In genomic region chr1:90201467-90202358, GRCh38 we compare ENCODE assay signal across 20 cellular contexts.
DNase-seq lines count a peak whose midpoint lies in the region; ATAC-seq and TF ChIP-seq lines count a peak whose summit lies in the region.
"Had no signal": no experiment of that assay in that cellular context is flagged by ENCODE, and none has a peak within 500 bp of the region (broad histone marks: within the 10 kb centered on the region; RNA-seq: fewer than 3 reads in every experiment).

No MANE protein-coding gene starts in this region.

- H2BK5ac ChIP-seq in mesenchymal stem cell (ENCODE audit: low read depth, low read length, poor library complexity, severe bottlenecking) = no peak overlapping the region

- peaks cover 5% of the 10 kb centered on the region for H3K4me1 ChIP-seq in DND-41 (ENCODE audit: insufficient read depth, low read length)
- H3K4me1 ChIP-seq in mesenchymal stem cell (ENCODE audit: control insufficient read depth, insufficient read depth, low read depth, low read length) = no peaks in the 10 kb centered on the region
- peaks cover 8% of the 10 kb centered on the region; the same call in 1 of the 2 replicates for H3K4me1 ChIP-seq in GM23338 (ENCODE audit: insufficient read depth)

- H2AFZ ChIP-seq in DND-41 (ENCODE audit: low read depth, low read length) = peak overlapping the region; percentile 56
- no peak overlapping the region for H2AFZ ChIP-seq in mesenchymal stem cell (ENCODE audit: low read depth, low read length)
- no peak overlapping the region for H2AFZ ChIP-seq in GM23338

- no peak overlapping the region for H3K4me3 Mint-ChIP-seq in GM23338
- no peak overlapping the region for H3K4me3 Mint-ChIP-seq in CD4-positive, alpha-beta T cell
- H3K4me3 Mint-ChIP-seq: activated CD8-positive, alpha-beta T cell treated with anti-CD3 and anti-CD28 coated beads for 36 hours; brain; IgD-negative memory B cell; stimulated activated naive CD8-positive, alpha-beta T cell treated with anti-CD3 and anti-CD28 coated beads, Interleukin-15, Interleukin-2, amounts not matched to agents 100 ng/mL and 50 ng/mL, for 24 hours; T-helper 2 cell treated with Interferon-gamma antibody and Interleukin-4, amounts not matched to agents 5 μg/mL and 100 μg/mL, for 36 hours had no signal

- H3K9ac ChIP-seq in DND-41 (ENCODE audit: low read depth, low read length) (no peak overlapping the region), mesenchymal stem cell (ENCODE audit: low read length) (no peak overlapping the region)

- H3K4me2 ChIP-seq in DND-41 (ENCODE audit: insufficient read depth, low read length) (peak overlapping the region; percentile 46; the same call in 1 of the 2 replicates), mesenchymal stem cell (ENCODE audit: low read length, poor library complexity, severe bottlenecking) (no peak overlapping the region), GM23338 (no peak overlapping the region)

- no peak overlapping the region for H2BK15ac ChIP-seq in mesenchymal stem cell (ENCODE audit: low read depth, poor library complexity, severe bottlenecking)

- POLR2A ChIA-PET in CD4-positive, alpha-beta T cell (lab: Charles Lee) = no interaction called here

- no peak overlapping the region for H2BK120ac ChIP-seq in mesenchymal stem cell (ENCODE audit: low read depth, low read length)

- no peak overlapping the region for H3K14ac ChIP-seq in mesenchymal stem cell (ENCODE audit: low read length in 2 of 2)

- CTCF ChIA-PET in CD4-positive, alpha-beta T cell (lab: Charles Lee) = no interaction called here

- no peak overlapping the region for H3K4ac ChIP-seq in mesenchymal stem cell (ENCODE audit: low read depth in 1 of 2, low read length in 2 of 2)

- H4K20me1 ChIP-seq in DND-41 (ENCODE audit: insufficient read depth, low read length) (no peaks in the 10 kb centered on the region), GM23338 (replicated peaks; ENCODE audit: insufficient read depth) (no peaks in the 10 kb centered on the region)

- no peak overlapping the region for H2AK5ac ChIP-seq in mesenchymal stem cell (ENCODE audit: low read length, severe bottlenecking)

- DNase-seq in DND-41 (peak; percentile 33), M059J (ENCODE audit: low read depth) (peak; percentile 41), dermis blood vessel endothelial cell (peak; percentile 20), mesenchymal stem cell (peak; percentile 47), GM23338 (ENCODE audit: low spot score) (no peak), iPS-NIHi11 (ENCODE audit: low spot score) (no peak)
- no peak for DNase-seq in CD4-positive, alpha-beta T cell
- DNase-seq: activated CD8-positive, alpha-beta T cell treated with anti-CD3 and anti-CD28 coated beads for 36 hours; head of caudate nucleus; left ventricle myocardium superior; NCI-H1417 treated with DMSO at 0.1 percent for 48 hours; NCI-H526; RPMI8226 had no signal

- H3K36me3 ChIP-seq in DND-41 (ENCODE audit: insufficient read depth, low read length) (no peaks in the 10 kb centered on the region), mesenchymal stem cell (ENCODE audit: control insufficient read depth in 1 of 2, insufficient read depth in 2 of 2, low read depth in 1 of 2, low read length in 2 of 2) (no peaks in the 10 kb centered on the region), GM23338 (ENCODE audit: insufficient read depth) (no peaks in the 10 kb centered on the region)
- H3K36me3 ChIP-seq: neutrophil had no signal

- H3K27me3 Mint-ChIP-seq in GM23338 (ENCODE audit: insufficient read depth, low read depth, poor library complexity) = no peaks in the 10 kb centered on the region
- H3K27me3 Mint-ChIP-seq in CD4-positive, alpha-beta T cell = peaks cover 19% of the 10 kb centered on the region
- H3K27me3 Mint-ChIP-seq: stimulated activated naive CD8-positive, alpha-beta T cell treated with anti-CD3 and anti-CD28 coated beads, Interleukin-15, Interleukin-2, amounts not matched to agents 100 ng/mL and 50 ng/mL, for 24 hours had no signal

- no peak for TF ChIP-seq CTCF in DND-41 (IDR thresholded peaks at IDR 0.05; ENCODE audit: borderline replicate concordance, extremely low read depth, low read length, poor library complexity, severe bottlenecking)
- TF ChIP-seq CTCF in GM23338 (conservative IDR thresholded peaks at IDR 0.05; ENCODE audit: low read depth in 2 of 2) = no peak
- TF ChIP-seq CTCF in CD4-positive, alpha-beta T cell (IDR thresholded peaks at IDR 0.05) = no peak

- no peak overlapping the region for H3K27ac ChIP-seq in DND-41 (ENCODE audit: low read length)
- H3K27ac ChIP-seq in mesenchymal stem cell (ENCODE audit: low read length, poor library complexity, severe bottlenecking) = no peak overlapping the region
- no peak overlapping the region for H3K27ac ChIP-seq in GM23338 (ENCODE audit: low read depth)
- no peak overlapping the region for H3K27ac ChIP-seq in CD4-positive, alpha-beta T cell (ENCODE audit: low read depth, low read length)
- H3K27ac ChIP-seq: neutrophil had no signal

- no peaks in the 10 kb centered on the region for H3K36me3 Mint-ChIP-seq in GM23338 (ENCODE audit: low read depth)
- no peaks in the 10 kb centered on the region for H3K36me3 Mint-ChIP-seq in CD4-positive, alpha-beta T cell (ENCODE audit: low read depth)
- H3K36me3 Mint-ChIP-seq: brain, IgD-negative memory B cell had no signal

- H3K79me1 ChIP-seq in mesenchymal stem cell (replicated peaks; ENCODE audit: low read length, poor library complexity, severe bottlenecking) = no peaks in the 10 kb centered on the region

- H3K4me1 Mint-ChIP-seq in GM23338 = peaks cover 13% of the 10 kb centered on the region
- H3K4me1 Mint-ChIP-seq in CD4-positive, alpha-beta T cell (ENCODE audit: low read depth) = no peaks in the 10 kb centered on the region

- no peak overlapping the region for H3K4me3 ChIP-seq in DND-41 (ENCODE audit: low read depth in 1 of 2, low read length in 2 of 2)
- no peak overlapping the region for H3K4me3 ChIP-seq in mesenchymal stem cell (ENCODE audit: insufficient read depth in 1 of 2, low read depth in 1 of 2, low read length in 2 of 2)
- H3K4me3 ChIP-seq in GM23338 = no peak overlapping the region

- H3K27me3 ChIP-seq in DND-41 (ENCODE audit: insufficient read depth, low read length, poor library complexity) (no peaks in the 10 kb centered on the region), mesenchymal stem cell (ENCODE audit: control insufficient read depth in 1 of 2, insufficient read depth in 1 of 2, low read length in 2 of 2) (peaks cover 0 to 10% of the 10 kb centered on the region in 2 experiments), GM23338 (ENCODE audit: insufficient read depth) (no peaks in the 10 kb centered on the region)
- no peaks in the 10 kb centered on the region for H3K27me3 ChIP-seq in CD4-positive, alpha-beta T cell (ENCODE audit: control insufficient read depth, insufficient read depth, low read length)
- H3K27me3 ChIP-seq: neutrophil had no signal

- ATAC-seq in DND-41 (ENCODE audit: insufficient read depth, low read depth) = peak; percentile 45; the same call in 2 of the 3 replicates
- no peak for ATAC-seq in GM23338
- ATAC-seq in CD4-positive, alpha-beta T cell (ENCODE audit: poor library complexity) = no peak
- no peak for ATAC-seq in HG03039 (IDR thresholded peaks at IDR 0.05; ENCODE audit: unreplicated experiment)
- ATAC-seq: activated CD8-positive, alpha-beta T cell treated with anti-CD3 and anti-CD28 coated beads for 36 hours; left ventricle myocardium superior had no signal

- no peak overlapping the region for H2BK12ac ChIP-seq in mesenchymal stem cell (ENCODE audit: low read length in 2 of 2)

- H3K79me2 ChIP-seq in DND-41 (ENCODE audit: insufficient read depth, low read length) = no peaks in the 10 kb centered on the region
- H3K79me2 ChIP-seq in GM23338 (replicated peaks; ENCODE audit: insufficient read depth) = no peaks in the 10 kb centered on the region

- no peaks in the 10 kb centered on the region for H3F3A ChIP-seq in GM23338 (replicated peaks; ENCODE audit: low read depth)

- WGBS in mesenchymal stem cell = 70% methylated on average over 4 of the region's 6 CpGs

- no peak overlapping the region for H3K23ac ChIP-seq in mesenchymal stem cell (ENCODE audit: low read length in 2 of 2)

- no peak overlapping the region for H3K18ac ChIP-seq in mesenchymal stem cell (ENCODE audit: low read depth in 1 of 2, low read length in 2 of 2)

- no peaks in the 10 kb centered on the region for H3K9me3 Mint-ChIP-seq in GM23338
- H3K9me3 Mint-ChIP-seq in CD4-positive, alpha-beta T cell = no peaks in the 10 kb centered on the region
- H3K9me3 Mint-ChIP-seq: activated CD8-positive, alpha-beta T cell treated with anti-CD3 and anti-CD28 coated beads for 36 hours; activated T-helper 2 cell treated with anti-CD3 and anti-CD28 coated beads, Interferon-gamma antibody, Interleukin-2, Interleukin-4, amounts not matched to agents 10 μg/mL and 5 μg/mL and 100 μg/mL, durations not matched to agents 14 hours and 24 hours and 36 hours; stimulated activated naive CD8-positive, alpha-beta T cell treated with anti-CD3 and anti-CD28 coated beads, Interleukin-15, Interleukin-2, amounts not matched to agents 100 ng/mL and 50 ng/mL, for 24 hours; T-helper 2 cell treated with Interferon-gamma antibody and Interleukin-4, amounts not matched to agents 5 μg/mL and 100 μg/mL, for 36 hours had no signal

- no peaks in the 10 kb centered on the region for H3K9me2 ChIP-seq in GM23338 (ENCODE audit: insufficient read depth)

- intact Hi-C loops in CD4-positive, alpha-beta T cell (cut with DNase I, micrococcal nuclease) = no loop called here

- H4K8ac ChIP-seq in mesenchymal stem cell (ENCODE audit: low read length) = no peak overlapping the region

- H3K9me3 ChIP-seq in DND-41 (ENCODE audit: insufficient read depth, low read length, severe bottlenecking) = no peaks in the 10 kb centered on the region
- H3K9me3 ChIP-seq in mesenchymal stem cell (ENCODE audit: control insufficient read depth, low read length) = no peaks in the 10 kb centered on the region
- no peaks in the 10 kb centered on the region for H3K9me3 ChIP-seq in CD4-positive, alpha-beta T cell (ENCODE audit: control insufficient read depth, low read length)
- H3K9me3 ChIP-seq: neutrophil had no signal

- H4K91ac ChIP-seq in mesenchymal stem cell (ENCODE audit: low read length) = no peak overlapping the region

- H3K27ac Mint-ChIP-seq in GM23338 = no peak overlapping the region
- no peak overlapping the region for H3K27ac Mint-ChIP-seq in CD4-positive, alpha-beta T cell
- H3K27ac Mint-ChIP-seq: activated CD8-positive, alpha-beta T cell treated with anti-CD3 and anti-CD28 coated beads for 36 hours; activated T-helper 2 cell treated with anti-CD3 and anti-CD28 coated beads, Interferon-gamma antibody, Interleukin-2, Interleukin-4, amounts not matched to agents 10 μg/mL and 5 μg/mL and 100 μg/mL, durations not matched to agents 14 hours and 24 hours and 36 hours; brain; IgD-negative memory B cell; stimulated activated naive CD8-positive, alpha-beta T cell treated with anti-CD3 and anti-CD28 coated beads, Interleukin-15, Interleukin-2, amounts not matched to agents 100 ng/mL and 50 ng/mL, for 24 hours; T-helper 2 cell treated with Interferon-gamma antibody and Interleukin-4, amounts not matched to agents 5 μg/mL and 100 μg/mL, for 36 hours had no signal

TF ChIP-seq in GM23338, 12 proteins besides CTCF, POLR2A, EP300 and RAD21 (continues in another document):
- TF ChIP-seq EZH2phosphoT487 (IDR thresholded peaks at IDR 0.05; ENCODE audit: unreplicated experiment) (no peak), JUNB (IDR thresholded peaks at IDR 0.05; ENCODE audit: unreplicated experiment) (no peak), POLR2AphosphoS5 (IDR thresholded peaks at IDR 0.05; ENCODE audit: low read depth) (no peak), CREB1 (CRISPR knock-in tag; IDR thresholded peaks at IDR 0.05; ENCODE audit: low read depth) (no peak)

Comparison
In these comparisons a context has a peak if more than half of its experiments do, and no peak if none do; other contexts are left out.
1. DNase-seq: peak in DND-41 (single experiment), M059J (single experiment), dermis blood vessel endothelial cell (single experiment) and mesenchymal stem cell (single experiment); none in GM23338 (single experiment), iPS-NIHi11 (single experiment) and CD4-positive, alpha-beta T cell (0 of 10).